In genomic region chr22:45642966-45643365, GRCh38 we compare ENCODE assay signal across 22 cellular contexts.
"Had no signal": no experiment of that assay in that cellular context is flagged by ENCODE, and none has a peak within 500 bp of the region (broad histone marks: within the 10 kb centered on the region; RNA-seq: fewer than 3 reads in every experiment).

No MANE protein-coding gene starts in this region.

- H3K4me3 Mint-ChIP-seq: activated naive CD8-positive, alpha-beta T cell treated with anti-CD3 and anti-CD28 coated beads, Interleukin-2, amount 10 ng/mL, durations not matched to agents 7 days and 5 days; activated T-helper 17 cell treated with anti-CD3 and anti-CD28 coated beads, Interleukin-2, amount 50 U/mL, for 72 hours; effector memory CD8-positive, alpha-beta T cell; immature natural killer cell; nephron progenitor cell had no signal

- H3K27me3 ChIP-seq: vagina had no signal

- DNase-seq: activated CD4-positive, alpha-beta T cell treated with anti-CD3 and anti-CD28 coated beads, Interleukin-2, amount 50 U/mL, for 4 hours; activated naive CD4-positive, alpha-beta T cell; activated naive CD8-positive, alpha-beta T cell treated with anti-CD3 and anti-CD28 coated beads, Interleukin-2, amount 10 ng/mL, durations not matched to agents 7 days and 5 days; activated T-cell treated with anti-CD3 and anti-CD28 coated beads, Interleukin-2, amount 50 U/mL, for 1 hour; amygdala; dermis blood vessel endothelial cell; effector memory CD8-positive, alpha-beta T cell; immature natural killer cell; kidney glomerular epithelial cell; left ventricle myocardium inferior; mammary epithelial cell; nephron progenitor cell; nucleus accumbens; stimulated activated CD8-positive, alpha-beta memory T cell treated with anti-CD3 and anti-CD28 coated beads, Interleukin-4, amount 100 ng/mL, for 48 hours; stimulated activated naive CD8-positive, alpha-beta T cell treated with anti-CD3 and anti-CD28 coated beads, Interleukin-15, Interleukin-2, amounts not matched to agents 100 U/mL and 50 U/mL, for 24 hours; substantia nigra; T1000 had no signal

- H3K36me3 ChIP-seq: cardiac muscle cell, left ventricle myocardium inferior, tibial artery, vagina had no signal

- H3K9me3 Mint-ChIP-seq: activated naive CD8-positive, alpha-beta T cell treated with anti-CD3 and anti-CD28 coated beads, Interleukin-2, amount 10 ng/mL, durations not matched to agents 7 days and 5 days; activated T-helper 17 cell treated with anti-CD3 and anti-CD28 coated beads, Interleukin-2, amount 50 U/mL, for 72 hours; effector memory CD8-positive, alpha-beta T cell; nephron progenitor cell had no signal

- H3K36me3 Mint-ChIP-seq: activated naive CD8-positive, alpha-beta T cell treated with anti-CD3 and anti-CD28 coated beads, Interleukin-2, amount 10 ng/mL, durations not matched to agents 7 days and 5 days; immature natural killer cell had no signal

- H3K27ac Mint-ChIP-seq: activated naive CD8-positive, alpha-beta T cell treated with anti-CD3 and anti-CD28 coated beads, Interleukin-2, amount 10 ng/mL, durations not matched to agents 7 days and 5 days; activated T-helper 17 cell treated with anti-CD3 and anti-CD28 coated beads, Interleukin-2, amount 50 U/mL, for 72 hours; effector memory CD8-positive, alpha-beta T cell; immature natural killer cell; nephron progenitor cell had no signal

- H3K9me3 ChIP-seq: left ventricle myocardium inferior, tibial artery, vagina had no signal

- ATAC-seq: activated T-helper 17 cell treated with anti-CD3 and anti-CD28 coated beads, Interleukin-2, amount 50 U/mL, for 72 hours; effector memory CD8-positive, alpha-beta T cell; foreskin keratinocyte; stimulated activated naive CD8-positive, alpha-beta T cell treated with anti-CD3 and anti-CD28 coated beads, Interleukin-15, Interleukin-2, amounts not matched to agents 100 U/mL and 50 U/mL, for 24 hours had no signal

- H3K4me3 ChIP-seq: cardiac muscle cell, left ventricle myocardium inferior, tibial artery, vagina had no signal
